Comparison of ENCODE assay signal across 22 cellular contexts in the genomic region with DNA sequence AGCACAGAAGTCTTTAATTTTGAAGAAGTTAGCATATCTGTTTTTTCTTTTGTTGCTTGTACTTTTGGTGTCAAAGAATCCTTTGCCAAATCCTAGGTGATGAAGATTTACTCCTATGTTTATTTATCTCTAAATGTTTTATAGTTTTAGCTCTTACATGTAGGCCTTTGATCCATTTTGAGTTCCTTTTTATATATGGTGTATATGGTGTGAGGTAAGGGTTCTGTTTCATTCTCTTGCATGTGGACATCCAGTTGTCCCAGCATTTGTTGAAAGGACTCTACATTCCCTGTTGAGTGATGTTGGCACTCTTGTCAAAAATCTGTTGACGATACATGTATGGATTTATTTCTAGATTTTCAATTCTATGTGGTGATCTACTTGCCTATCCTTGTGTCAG.
DNase-seq lines count a peak whose midpoint lies in the region; ATAC-seq, FAIRE-seq and TF ChIP-seq lines count a peak whose summit lies in the region.
"Had no signal": no experiment of that assay in that cellular context is flagged by ENCODE, and none has a peak within 500 bp of the region (broad histone marks: within the 10 kb centered on the region; RNA-seq: fewer than 3 reads in every experiment).

No MANE protein-coding gene starts in this region.

- ATAC-seq in activated CD4-positive, alpha-beta T cell treated with anti-CD3 and anti-CD28 coated beads for 36 hours = no peak
- ATAC-seq in K562 = no peak
- no peak for ATAC-seq in GM18907 (IDR thresholded peaks at IDR 0.05; ENCODE audit: unreplicated experiment)
- ATAC-seq: GM23338, HCT116 had no signal

- in situ Hi-C loops in K562 (cut with MboI) = no loop called here

- peaks cover 3 to 6% of the 10 kb centered on the region in 2 experiments; a peak in 3 of 5 replicates for H3K4me1 ChIP-seq in K562 (replicated peaks in 1 of 2; ENCODE audit: control insufficient read depth in 2 of 2, insufficient read depth in 2 of 2, low read length in 2 of 2)

- no peak overlapping the region for H3K4me2 ChIP-seq in K562 (ENCODE audit: insufficient read depth, low read length)
- H3K4me2 ChIP-seq: BLaER1 treated with 17β-estradiol and CSF1 and Interleukin-3, amounts not matched to agents 10 nM and 100 nM; GM23338; PC-9 had no signal

- peak overlapping the region; percentile 64 for H3K27ac Mint-ChIP-seq in activated CD4-positive, alpha-beta T cell treated with anti-CD3 and anti-CD28 coated beads for 36 hours
- peak overlapping the region; percentile 74 for H3K27ac Mint-ChIP-seq in activated naive CD8-positive, alpha-beta T cell
- no peak overlapping the region for H3K27ac Mint-ChIP-seq in activated naive CD8-positive, alpha-beta T cell treated with anti-CD3 and anti-CD28 coated beads for 36 hours
- H3K27ac Mint-ChIP-seq: GM23338, IgD-negative memory B cell had no signal

- no peaks in the 10 kb centered on the region for H3K79me2 ChIP-seq in K562 (ENCODE audit: control insufficient read depth, insufficient read depth, low read length)

- H3K36me3 ChIP-seq in K562 (ENCODE audit: control insufficient read depth, insufficient read depth, low read length) = peaks cover 64% of the 10 kb centered on the region

- FAIRE-seq in K562 (lab: Jason Lieb, UNC) = no peak
- FAIRE-seq: A204.1, GM12892, HTR-8/SVneo had no signal

- H3K4me3 Mint-ChIP-seq in activated CD4-positive, alpha-beta T cell treated with anti-CD3 and anti-CD28 coated beads for 36 hours = no peak overlapping the region
- no peak overlapping the region for H3K4me3 Mint-ChIP-seq in activated naive CD8-positive, alpha-beta T cell
- no peak overlapping the region for H3K4me3 Mint-ChIP-seq in activated naive CD8-positive, alpha-beta T cell treated with anti-CD3 and anti-CD28 coated beads for 36 hours
- H3K4me3 Mint-ChIP-seq: GM23338, IgD-negative memory B cell had no signal

- BruUV-seq in K562 (replicated peaks; lab: Mats Ljungman, UMichigan) = no TSS peak

- no peak for TF ChIP-seq POLR2A in K562 (conservative IDR thresholded peaks at IDR 0.05)

- H3K9ac ChIP-seq in K562 (ENCODE audit: insufficient read depth in 1 of 2, low read depth in 2 of 2, low read length in 2 of 2) = no peak overlapping the region
- H3K9ac ChIP-seq: BLaER1 treated with 17β-estradiol and CSF1 and Interleukin-3, amounts not matched to agents 10 nM and 100 nM had no signal

- H3K9me3 Mint-ChIP-seq in activated CD4-positive, alpha-beta T cell treated with anti-CD3 and anti-CD28 coated beads for 36 hours (ENCODE audit: low read depth) = no peaks in the 10 kb centered on the region
- no peaks in the 10 kb centered on the region for H3K9me3 Mint-ChIP-seq in activated naive CD8-positive, alpha-beta T cell (ENCODE audit: low read depth)
- H3K9me3 Mint-ChIP-seq in activated naive CD8-positive, alpha-beta T cell treated with anti-CD3 and anti-CD28 coated beads for 36 hours = peaks cover 2% of the 10 kb centered on the region

- H3K9me3 ChIP-seq in K562 (replicated peaks; ENCODE audit: control insufficient read depth, insufficient read depth, low read depth, low read length) = no peaks in the 10 kb centered on the region; the same call in 1 of the 2 replicates

- no peaks in the 10 kb centered on the region for H4K20me1 ChIP-seq in K562 (replicated peaks; ENCODE audit: control insufficient read depth, insufficient read depth, low read length)

- no peak for TF ChIP-seq CTCF in K562 (IDR thresholded peaks at IDR 0.05 in 2 of 3, conservative IDR thresholded peaks at IDR 0.05 in 1 of 3; ENCODE audit: insufficient read depth in 2 of 3, low read depth in 1 of 3, low read length in 3 of 3)

- no peaks in the 10 kb centered on the region for H3K27me3 ChIP-seq in K562 (ENCODE audit: control insufficient read depth in 2 of 2, insufficient read depth in 2 of 2, low read length in 2 of 2)
- H3K27me3 ChIP-seq: BLaER1 treated with 17β-estradiol and CSF1 and Interleukin-3, amounts not matched to agents 10 nM and 100 nM had no signal

- DNase-seq in activated CD4-positive, alpha-beta T cell treated with anti-CD3 and anti-CD28 coated beads for 36 hours = no peak
- DNase-seq in activated CD4-positive, alpha-beta T cell treated with anti-CD3 and anti-CD28 coated beads, Interleukin-2, amount 50 U/mL, for 4 hours = no peak
- DNase-seq in activated naive CD8-positive, alpha-beta T cell treated with anti-CD3 and anti-CD28 coated beads for 36 hours = no peak
- no peak for DNase-seq in K562 (ENCODE audit: extremely low read depth in 1 of 4, low spot score in 3 of 4)
- no peak for DNase-seq in activated gamma-delta T cell (lab: John Stamatoyannopoulos, UW)
- DNase-seq in CD1c-positive myeloid dendritic cell (ENCODE audit: extremely low spot score) = no peak
- DNase-seq: DMS 273 treated with DMSO at 0.1 percent for 48 hours, NCI-H1105, NCI-H1694, NCI-H2227 treated with DMSO at 0.1 percent for 48 hours, NCI-H524, PC-9 had no signal

- TF ChIP-seq EP300 in K562 (IDR thresholded peaks at IDR 0.05; ENCODE audit: low read length) = no peak

- H3K9me1 ChIP-seq in K562 (ENCODE audit: control insufficient read depth, insufficient read depth, low read length) = no peaks in the 10 kb centered on the region

- POLR2A ChIA-PET in activated CD4-positive, alpha-beta T cell treated with anti-CD3 and anti-CD28 coated beads for 36 hours (lab: Charles Lee) = no interaction called here
- POLR2A ChIA-PET in K562 (lab: Yijun Ruan, JAX) = no interaction called here

- intact Hi-C loops in activated CD4-positive, alpha-beta T cell treated with anti-CD3 and anti-CD28 coated beads for 36 hours (cut with DNase I, micrococcal nuclease) = no loop called here
- intact Hi-C loops in K562 (cut with micrococcal nuclease) = no loop called here

- no peak overlapping the region for H3K4me3 ChIP-seq in K562
- H3K4me3 ChIP-seq: BLaER1 treated with 17β-estradiol and CSF1 and Interleukin-3, amounts not matched to agents 10 nM and 100 nM; GM23338; PC-9 had no signal

- TF ChIP-seq RAD21 in K562 (CRISPR knock-in tag; conservative IDR thresholded peaks at IDR 0.05 in 1 of 2, IDR thresholded peaks at IDR 0.05 in 1 of 2) = no peak

- H3K27me3 Mint-ChIP-seq in activated CD4-positive, alpha-beta T cell treated with anti-CD3 and anti-CD28 coated beads for 36 hours = no peaks in the 10 kb centered on the region
- no peaks in the 10 kb centered on the region for H3K27me3 Mint-ChIP-seq in activated naive CD8-positive, alpha-beta T cell
- H3K27me3 Mint-ChIP-seq in activated naive CD8-positive, alpha-beta T cell treated with anti-CD3 and anti-CD28 coated beads for 36 hours = no peaks in the 10 kb centered on the region
- H3K27me3 Mint-ChIP-seq: IgD-negative memory B cell had no signal

- peaks cover 88% of the 10 kb centered on the region for H3K36me3 Mint-ChIP-seq in activated CD4-positive, alpha-beta T cell treated with anti-CD3 and anti-CD28 coated beads for 36 hours (ENCODE audit: low read depth)
- H3K36me3 Mint-ChIP-seq in activated naive CD8-positive, alpha-beta T cell = peaks cover 30% of the 10 kb centered on the region
- H3K36me3 Mint-ChIP-seq in activated naive CD8-positive, alpha-beta T cell treated with anti-CD3 and anti-CD28 coated beads for 36 hours = peaks cover 68% of the 10 kb centered on the region

- WGBS in K562 (ENCODE audit: insufficient coverage, low coverage, missing lambda C conversion rate) = 83% methylated on average over 1 of the region's 1 CpG

- CTCF ChIA-PET in activated CD4-positive, alpha-beta T cell treated with anti-CD3 and anti-CD28 coated beads for 36 hours (lab: Charles Lee) = no interaction called here
- CTCF ChIA-PET in K562 (lab: Yijun Ruan, JAX; ENCODE audit: low intra/inter-chr PET ratio) = no interaction called here

- no peaks in the 10 kb centered on the region for H3K4me1 Mint-ChIP-seq in activated CD4-positive, alpha-beta T cell treated with anti-CD3 and anti-CD28 coated beads for 36 hours
- H3K4me1 Mint-ChIP-seq in activated naive CD8-positive, alpha-beta T cell (ENCODE audit: low read depth) = peaks cover 2% of the 10 kb centered on the region
- no peaks in the 10 kb centered on the region for H3K4me1 Mint-ChIP-seq in activated naive CD8-positive, alpha-beta T cell treated with anti-CD3 and anti-CD28 coated beads for 36 hours
- H3K4me1 Mint-ChIP-seq: GM23338 had no signal

- H2AFZ ChIP-seq in K562 (ENCODE audit: low read depth, low read length) = no peak overlapping the region
- H2AFZ ChIP-seq: GM23338, PC-9 had no signal

- no peak overlapping the region for H3K27ac ChIP-seq in K562 (ENCODE audit: extremely low read depth, low read depth, low read length)
- H3K27ac ChIP-seq: BLaER1 treated with 17β-estradiol and CSF1 and Interleukin-3, amounts not matched to agents 10 nM and 100 nM; HL-60; PC-9 had no signal

TF ChIP-seq in K562, 482 proteins besides CTCF, POLR2A, EP300 and RAD21:
- peak in 1 of 2 experiments; percentile 76; a peak in 1 of 3 replicates for TF ChIP-seq CBX3 (IDR thresholded peaks at IDR 0.05; ENCODE audit: borderline replicate concordance in 1 of 2, low read length in 2 of 2)
- TF ChIP-seq MTA2 (IDR thresholded peaks at IDR 0.05; ENCODE audit: low read depth) = no peak
- TF ChIP-seq GABPA (tag; conservative IDR thresholded peaks at IDR 0.05; ENCODE audit: low read depth) = no peak
- TF ChIP-seq, protein P1, sequence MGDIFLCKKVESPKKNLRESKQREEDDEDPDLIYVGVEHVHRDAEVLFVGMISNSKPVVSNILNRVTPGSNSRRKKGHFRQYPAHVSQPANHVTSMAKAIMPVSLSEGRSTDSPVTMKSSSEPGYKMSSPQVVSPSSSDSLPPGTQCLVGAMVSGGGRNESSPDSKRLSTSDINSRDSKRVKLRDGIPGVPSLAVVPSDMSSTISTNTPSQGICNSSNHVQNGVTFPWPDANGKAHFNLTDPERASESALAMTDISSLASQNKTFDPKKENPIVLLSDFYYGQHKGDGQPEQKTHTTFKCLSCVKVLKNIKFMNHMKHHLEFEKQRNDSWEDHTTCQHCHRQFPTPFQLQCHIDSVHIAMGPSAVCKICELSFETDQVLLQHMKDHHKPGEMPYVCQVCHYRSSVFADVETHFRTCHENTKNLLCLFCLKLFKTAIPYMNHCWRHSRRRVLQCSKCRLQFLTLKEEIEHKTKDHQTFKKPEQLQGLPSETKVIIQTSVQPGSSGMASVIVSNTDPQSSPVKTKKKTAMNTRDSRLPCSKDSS (IDR thresholded peaks at IDR 0.05; ENCODE audit: low read depth, partially characterized antibody) = peak; percentile 48
- TF ChIP-seq TRIM24 (IDR thresholded peaks at IDR 0.05) = peak; percentile 48 to 60; a peak in 3 of 4 replicates
- TF ChIP-seq SAFB2 (IDR thresholded peaks at IDR 0.05; ENCODE audit: borderline replicate concordance, low read depth, low read length, severe bottlenecking) = no peak
- 0 out of 2 replicates have a peak, but pooled peaks have one; percentile 17 for TF ChIP-seq CBX5 (IDR thresholded peaks at IDR 0.05; ENCODE audit: borderline replicate concordance, low read depth)
- TF ChIP-seq TRIM28 (IDR thresholded peaks at IDR 0.05) = peak; percentile 79; the same call in 1 of the 2 replicates
